Comparison of ENCODE assay signal across 11 cellular contexts in the genomic region with DNA sequence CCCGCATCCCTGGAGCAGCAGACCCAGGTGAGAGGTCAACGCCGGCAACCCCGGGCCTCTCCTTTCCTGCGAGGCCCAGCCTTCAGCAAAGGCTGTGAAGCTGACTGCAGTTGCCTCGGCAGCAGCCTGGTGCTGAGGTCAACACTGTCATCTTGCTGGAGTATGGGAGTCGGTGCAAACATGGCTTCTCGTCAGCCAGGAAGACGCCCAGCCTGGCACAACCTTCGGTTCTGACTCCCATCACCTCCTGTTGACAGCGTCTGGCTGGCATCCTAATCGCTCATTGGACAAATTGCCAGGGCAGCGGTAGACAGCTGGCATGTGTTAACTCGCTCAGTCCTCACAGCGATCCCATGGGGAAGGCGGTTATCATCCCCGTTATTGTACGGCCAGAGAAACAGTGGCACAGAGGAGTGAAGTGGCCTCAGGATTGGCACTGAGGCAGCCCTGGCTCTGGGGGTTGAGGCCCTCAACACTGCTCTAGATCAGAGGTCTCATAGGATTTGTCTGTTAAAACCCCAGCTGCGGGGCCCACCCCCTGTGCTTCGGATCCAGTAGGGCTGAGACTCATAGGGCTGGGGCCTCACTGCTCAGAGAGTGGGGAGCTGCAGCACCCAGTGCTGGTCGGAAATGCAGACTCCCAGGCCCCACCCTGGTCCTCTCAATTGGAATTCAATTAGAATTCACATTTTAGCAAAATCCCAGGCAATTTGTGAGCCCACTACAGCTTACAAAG. TPM values are rescaled to one million over a fixed set of nuclear protein-coding genes. Genes with fewer than 3 reads are reported as not detected.
DNase-seq lines count a peak whose midpoint lies in the region; ATAC-seq, FAIRE-seq and TF ChIP-seq lines count a peak whose summit lies in the region.
"Had no signal": no experiment of that assay in that cellular context is flagged by ENCODE, and none has a peak within 500 bp of the region (broad histone marks: within the 10 kb centered on the region; RNA-seq: fewer than 3 reads in every experiment).

No MANE protein-coding gene starts in this region.

- ATAC-seq in gastroesophageal sphincter (peak; percentile 68), thoracic aorta (ENCODE audit: insufficient number of reproducible peaks, low FRiP score, low read depth) (peak; percentile 56), GM21717 (IDR thresholded peaks at IDR 0.05; ENCODE audit: unreplicated experiment) (no peak), HepG2 (no peak)

- no peak overlapping the region for H3K9ac ChIP-seq in HepG2 (ENCODE audit: insufficient read depth, low read depth, low read length)

- H3K4me3 ChIP-seq in gastroesophageal sphincter (no peak overlapping the region), thoracic aorta (peak overlapping the region; percentile 33), HepG2 (replicated peaks in 1 of 3; ENCODE audit: insufficient read depth in 1 of 3, low read depth in 2 of 3, low read length in 3 of 3) (no peak overlapping the region)
- H3K4me3 ChIP-seq: adrenal gland had no signal

- POLR2A ChIA-PET in HepG2 (lab: Yijun Ruan, JAX) = no interaction called here

- H3K36me3 ChIP-seq in gastroesophageal sphincter = no peaks in the 10 kb centered on the region
- no peaks in the 10 kb centered on the region for H3K36me3 ChIP-seq in thoracic aorta
- no peaks in the 10 kb centered on the region for H3K36me3 ChIP-seq in HepG2 (replicated peaks in 1 of 2; ENCODE audit: control insufficient read depth in 1 of 2, insufficient read depth in 2 of 2, low read length in 2 of 2)
- H3K36me3 ChIP-seq: adrenal gland had no signal

- no peaks in the 10 kb centered on the region for H4K20me1 ChIP-seq in HepG2 (ENCODE audit: insufficient read depth, low read length)

- in situ Hi-C loops in HepG2 (cut with HindIII; ENCODE audit: extremely low pct_ligation_motif_present, low pct_unique_long_range_greater_than_20kb) = no loop called here

- BruUV-seq in HepG2 (replicated peaks; lab: Mats Ljungman, UMichigan) = no TSS peak

- H3K27ac ChIP-seq in gastroesophageal sphincter (peak overlapping the region in 2 of 4 donors; percentile 50 to 53), thoracic aorta (no peak overlapping the region), HepG2 (ENCODE audit: extremely low read length, insufficient read depth, low read length) (no peak overlapping the region)
- H3K27ac ChIP-seq: adrenal gland had no signal

- intact Hi-C loops in HepG2 (cut with micrococcal nuclease; ENCODE audit: unreplicated experiment) = no loop called here

- TF ChIP-seq CTCF in gastroesophageal sphincter (IDR thresholded peaks at IDR 0.05) = no peak
- TF ChIP-seq CTCF in thoracic aorta (IDR thresholded peaks at IDR 0.05) = no peak
- no peak for TF ChIP-seq CTCF in HepG2 (CRISPR knock-in tag; IDR thresholded peaks at IDR 0.05)

- H3K4me1 ChIP-seq in gastroesophageal sphincter (peaks cover 0 to 33% (median 0%) of the 10 kb centered on the region in 3 donors), thoracic aorta (ENCODE audit: control insufficient read depth in 1 of 2, low read depth in 2 of 2) (peaks cover 9 to 22% of the 10 kb centered on the region in 2 donors), HepG2 (ENCODE audit: insufficient read depth, low read length) (no peaks in the 10 kb centered on the region)
- H3K4me1 ChIP-seq: adrenal gland had no signal

- H3K27me3 ChIP-seq in gastroesophageal sphincter (no peaks in the 10 kb centered on the region), thoracic aorta (replicated peaks; ENCODE audit: insufficient read depth) (no peaks in the 10 kb centered on the region), HepG2 (ENCODE audit: control insufficient read depth in 1 of 2, insufficient read depth in 2 of 2, low read length in 2 of 2) (peaks cover 3 to 63% of the 10 kb centered on the region in 2 experiments; a peak in 4 of 5 replicates)
- H3K27me3 ChIP-seq: adrenal gland had no signal

- H3K4me2 ChIP-seq in HepG2 (ENCODE audit: low read depth, low read length) = no peak overlapping the region

- TF ChIP-seq RAD21 in HepG2 (CRISPR knock-in tag; IDR thresholded peaks at IDR 0.05) = no peak

- TF ChIP-seq POLR2A in gastroesophageal sphincter (IDR thresholded peaks at IDR 0.05) (no peak), HepG2 (IDR thresholded peaks at IDR 0.05; ENCODE audit: insufficient read depth in 1 of 2, low read depth in 2 of 2, low read length in 2 of 2) (no peak)

- WGBS in gastroesophageal sphincter (ENCODE audit: low coverage in 1 of 2), 2 donors = 95% methylated on average over 3 of the region's 21 CpGs; no CpG with 5 or more reads in 1 of the 2 donors
- WGBS in HepG2 (ENCODE audit: low lambda C conversion rate) = 55% methylated on average over 7 of the region's 21 CpGs

- no peak for FAIRE-seq in HepG2 (lab: Jason Lieb, UNC)
- FAIRE-seq: GM12892 had no signal

- no peak overlapping the region for H2AFZ ChIP-seq in HepG2 (ENCODE audit: low read length)

- DNase-seq in NCI-H1092 treated with DMSO at 0.1 percent for 48 hours (lab: John Stamatoyannopoulos, UW) (peak; percentile 94), NCI-H524 treated with DMSO at 0.1 percent for 48 hours (lab: John Stamatoyannopoulos, UW) (peak; percentile 26), thoracic aorta (ENCODE audit: low spot score) (no peak), DMS114 treated with DMSO at 0.1 percent for 48 hours (lab: John Stamatoyannopoulos, UW; ENCODE audit: unreplicated experiment) (no peak), HepG2 (ENCODE audit: low spot score) (no peak)
- DNase-seq: Kasumi-1; stimulated activated CD4-positive, alpha-beta T cell treated with anti-CD3 and anti-CD28 coated beads, Interleukin-4, amount 100 ng/mL, for 24 hours had no signal

- CTCF ChIA-PET in HepG2 (lab: Yijun Ruan, JAX; ENCODE audit: low intra/inter-chr PET ratio, low total read pairs) = no interaction called here

- H3K9me3 ChIP-seq in gastroesophageal sphincter (no peaks in the 10 kb centered on the region), thoracic aorta (no peaks in the 10 kb centered on the region), HepG2 (ENCODE audit: low read length) (no peaks in the 10 kb centered on the region)
- H3K9me3 ChIP-seq: adrenal gland had no signal

- no peaks in the 10 kb centered on the region for H3K79me2 ChIP-seq in HepG2 (ENCODE audit: insufficient read depth, low read length)

- TF ChIP-seq EP300 in gastroesophageal sphincter (IDR thresholded peaks at IDR 0.05) (no peak), HepG2 (IDR thresholded peaks at IDR 0.05; ENCODE audit: low read depth in 2 of 2, low read length in 2 of 2) (no peak), HepG2 (CRISPR knock-in tag; IDR thresholded peaks at IDR 0.05; ENCODE audit: borderline replicate concordance) (no peak)

TF ChIP-seq in HepG2, 621 proteins besides CTCF, POLR2A, EP300 and RAD21 (continues in another document):
- TF ChIP-seq, protein P1, sequence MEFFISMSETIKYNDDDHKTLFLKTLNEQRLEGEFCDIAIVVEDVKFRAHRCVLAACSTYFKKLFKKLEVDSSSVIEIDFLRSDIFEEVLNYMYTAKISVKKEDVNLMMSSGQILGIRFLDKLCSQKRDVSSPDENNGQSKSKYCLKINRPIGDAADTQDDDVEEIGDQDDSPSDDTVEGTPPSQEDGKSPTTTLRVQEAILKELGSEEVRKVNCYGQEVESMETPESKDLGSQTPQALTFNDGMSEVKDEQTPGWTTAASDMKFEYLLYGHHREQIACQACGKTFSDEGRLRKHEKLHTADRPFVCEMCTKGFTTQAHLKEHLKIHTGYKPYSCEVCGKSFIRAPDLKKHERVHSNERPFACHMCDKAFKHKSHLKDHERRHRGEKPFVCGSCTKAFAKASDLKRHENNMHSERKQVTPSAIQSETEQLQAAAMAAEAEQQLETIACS (CRISPR knock-in tag; IDR thresholded peaks at IDR 0.05) = no peak
- TF ChIP-seq GLI4 (CRISPR knock-in tag; IDR thresholded peaks at IDR 0.05; ENCODE audit: borderline replicate concordance) = no peak
- TF ChIP-seq, protein P2, sequence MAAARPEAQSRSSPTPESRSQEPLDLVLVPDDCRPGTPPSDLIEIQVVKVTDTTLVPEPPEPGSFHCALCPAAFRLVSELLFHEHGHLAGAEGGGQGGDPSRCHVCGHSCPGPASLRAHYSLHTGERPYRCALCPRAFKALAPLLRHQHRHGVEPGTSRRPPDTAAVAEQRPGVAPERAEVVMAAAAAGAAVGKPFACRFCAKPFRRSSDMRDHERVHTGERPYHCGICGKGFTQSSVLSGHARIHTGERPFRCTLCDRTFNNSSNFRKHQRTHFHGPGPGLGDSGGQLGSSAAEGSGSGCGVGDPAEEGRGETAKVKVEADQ (CRISPR knock-in tag; IDR thresholded peaks at IDR 0.05; ENCODE audit: borderline replicate concordance) = no peak

RNA-seq across cellular contexts. Expression of a gene that starts 39.3 kb away (rescaled TPM):
- total RNA-seq in gastroesophageal sphincter (100 to 1,000 TPM in 1 of 4 donors, 10 to 100 TPM in 3; 19.8 to 110 (median 40.8) TPM), thoracic aorta (100 to 1,000 TPM in 1 of 2 donors, 10 to 100 TPM in 1; 60.0 to 141 TPM), HepG2 (2016; rRNA removed; fragmentation: Illumina TruSeq; extraction: Trizol) (not detected in 2 replicates)
- not detected in 2 replicates for total RNA-seq in HepG2 (2016; cell fraction: cytosol; rRNA removed; fragmentation: Illumina TruSeq; extraction: Trizol; ENCODE audit: low read depth)
- not detected in 2 replicates for total RNA-seq in HepG2 (2016; cell fraction: insoluble cytoplasmic fraction; rRNA removed; fragmentation: Illumina TruSeq; extraction: Trizol)
- total RNA-seq in HepG2 (2016; cell fraction: membrane; rRNA removed; fragmentation: Illumina TruSeq; extraction: Trizol) = not detected in 2 replicates
- total RNA-seq in HepG2 (2016; cell fraction: nucleus; rRNA removed; fragmentation: Illumina TruSeq; extraction: Trizol) = not detected in 2 replicates
- not detected in 2 replicates for polyA plus RNA-seq in HepG2 (2011; rRNA removed)
- not detected in 2 replicates for polyA plus RNA-seq in HepG2 (2011; cell fraction: cytosol; rRNA removed)
- not detected in 2 replicates for polyA plus RNA-seq in HepG2 (2011; cell fraction: nucleus; rRNA removed)
- not detected in 2 replicates for polyA plus RNA-seq in HepG2 (2012)
- polyA plus RNA-seq in HepG2 (2016; cell fraction: cytosol; fragmentation: Illumina TruSeq; extraction: Trizol; ENCODE audit: low read depth) = not detected in 2 replicates
- not detected in 2 replicates for polyA plus RNA-seq in HepG2 (2016; cell fraction: insoluble cytoplasmic fraction; fragmentation: Illumina TruSeq; extraction: Trizol; ENCODE audit: low read depth)
- not detected in 2 replicates for polyA plus RNA-seq in HepG2 (2016; cell fraction: membrane; fragmentation: Illumina TruSeq; extraction: Trizol; ENCODE audit: low read depth)
- not detected in 2 replicates for polyA plus RNA-seq in HepG2 (2016; cell fraction: nucleus; fragmentation: Illumina TruSeq; extraction: Trizol; ENCODE audit: insufficient read depth, low read depth)
- polyA minus RNA-seq in HepG2 (2011; rRNA and poly(A)+ RNA removed; ENCODE audit: low replicate concordance) = 1.0 TPM in 1 of 2 replicates, not detected in the other
- not detected in 2 replicates for polyA minus RNA-seq in HepG2 (2011; cell fraction: cytosol; rRNA and poly(A)+ RNA removed)
- polyA minus RNA-seq in HepG2 (2011; cell fraction: nucleus; rRNA and poly(A)+ RNA removed) = not detected in 2 replicates

Comparison
In these comparisons a context has a peak if more than half of its experiments do, and no peak if none do; other contexts are left out.
1. DNase-seq: peak in NCI-H1092 treated with DMSO at 0.1 percent for 48 hours (single experiment) and NCI-H524 treated with DMSO at 0.1 percent for 48 hours (single experiment); none in thoracic aorta (single experiment), DMS114 treated with DMSO at 0.1 percent for 48 hours (single experiment) and HepG2 (single experiment).
2. ATAC-seq: peak in gastroesophageal sphincter (single experiment) and thoracic aorta (single experiment); none in GM21717 (single experiment) and HepG2 (single experiment).
3. RNA of a gene that starts 39.3 kb away (total RNA-seq): 60.0 to 141 TPM in thoracic aorta and 19.8 to 110 TPM in gastroesophageal sphincter; not detected in HepG2; every median in the first group is over 10 times any median in the second.